In genomic region chr1:185646202-185646683, GRCh38 we compare ENCODE assay signal across 8 cellular contexts.
DNase-seq lines count a peak whose midpoint lies in the region; ATAC-seq and TF ChIP-seq lines count a peak whose summit lies in the region.

No MANE protein-coding gene starts in this region.

- peak; percentile 73 for DNase-seq in COR-L47 (lab: John Stamatoyannopoulos, UW)
- peak; percentile 95 for DNase-seq in HS-27A (ENCODE audit: low read depth)
- DNase-seq in T-cell: no peak
- peak; percentile 91 for DNase-seq in fibroblast of villous mesenchyme (ENCODE audit: low read depth)
- no peak for DNase-seq in omental fat pad (ENCODE audit: low spot score)
- DNase-seq in NCI-H1436 treated with DMSO at 0.1 percent for 48 hours (lab: John Stamatoyannopoulos, UW): no peak
- DNase-seq in stimulated activated CD4-positive, alpha-beta T cell treated with anti-CD3 and anti-CD28 coated beads, Interleukin-4, amount 100 ng/mL, for 24 hours: no peak

- CTCF ChIA-PET in T-cell (lab: Charles Lee): interaction anchor here in 1 of 2 donors (0.6 to 1.5 kb wide), 7 partner anchors 11 to 407 kb away, joined by 3 to 4 read pairs (median 3); no protein-coding TSS in a partner anchor

- H3K4me1 Mint-ChIP-seq in T-cell: peaks cover 39 to 43% (median 40%) of the 10 kb centered on the region in 3 donors

- peak overlapping the region; percentile 65 to 84 for H3K27ac Mint-ChIP-seq in T-cell

- peaks cover 0 to 11% (median 4%) of the 10 kb centered on the region in 3 donors for H3K9me3 Mint-ChIP-seq in T-cell

- peaks cover 5% of the 10 kb centered on the region for H3K36me3 Mint-ChIP-seq in T-cell

- H3K4me3 Mint-ChIP-seq in T-cell: peak overlapping the region in 2 of 3 donors; percentile 9 to 25

- POLR2A ChIA-PET in T-cell (lab: Charles Lee): no interaction called here

- no peak for TF ChIP-seq CTCF in fibroblast of villous mesenchyme (IDR thresholded peaks at IDR 0.05; ENCODE audit: insufficient read depth, low read depth, low read length)
- TF ChIP-seq CTCF in omental fat pad (IDR thresholded peaks at IDR 0.05): no peak

- ATAC-seq in T-cell (replicated peaks in 1 of 4) (no peak), omental fat pad (ENCODE audit: low FRiP score) (peak; percentile 59), GM18867 (IDR thresholded peaks at IDR 0.05; ENCODE audit: unreplicated experiment) (no peak)

- no peak overlapping the region for H3K4me3 ChIP-seq in fibroblast of villous mesenchyme (ENCODE audit: low read depth, low read length)

- H3K27me3 Mint-ChIP-seq in T-cell: no peaks in the 10 kb centered on the region

Comparison
In these comparisons a context has a peak if more than half of its experiments do, and no peak if none do; other contexts are left out.
1. DNase-seq: peak in COR-L47 (single experiment), HS-27A (single experiment) and fibroblast of villous mesenchyme (single experiment); none in T-cell (0 of 34), omental fat pad (single experiment), NCI-H1436 treated with DMSO at 0.1 percent for 48 hours (single experiment) and stimulated activated CD4-positive, alpha-beta T cell treated with anti-CD3 and anti-CD28 coated beads, Interleukin-4, amount 100 ng/mL, for 24 hours (single experiment).